ENCODE assay signal across 1 cellular context in the genomic region with DNA sequence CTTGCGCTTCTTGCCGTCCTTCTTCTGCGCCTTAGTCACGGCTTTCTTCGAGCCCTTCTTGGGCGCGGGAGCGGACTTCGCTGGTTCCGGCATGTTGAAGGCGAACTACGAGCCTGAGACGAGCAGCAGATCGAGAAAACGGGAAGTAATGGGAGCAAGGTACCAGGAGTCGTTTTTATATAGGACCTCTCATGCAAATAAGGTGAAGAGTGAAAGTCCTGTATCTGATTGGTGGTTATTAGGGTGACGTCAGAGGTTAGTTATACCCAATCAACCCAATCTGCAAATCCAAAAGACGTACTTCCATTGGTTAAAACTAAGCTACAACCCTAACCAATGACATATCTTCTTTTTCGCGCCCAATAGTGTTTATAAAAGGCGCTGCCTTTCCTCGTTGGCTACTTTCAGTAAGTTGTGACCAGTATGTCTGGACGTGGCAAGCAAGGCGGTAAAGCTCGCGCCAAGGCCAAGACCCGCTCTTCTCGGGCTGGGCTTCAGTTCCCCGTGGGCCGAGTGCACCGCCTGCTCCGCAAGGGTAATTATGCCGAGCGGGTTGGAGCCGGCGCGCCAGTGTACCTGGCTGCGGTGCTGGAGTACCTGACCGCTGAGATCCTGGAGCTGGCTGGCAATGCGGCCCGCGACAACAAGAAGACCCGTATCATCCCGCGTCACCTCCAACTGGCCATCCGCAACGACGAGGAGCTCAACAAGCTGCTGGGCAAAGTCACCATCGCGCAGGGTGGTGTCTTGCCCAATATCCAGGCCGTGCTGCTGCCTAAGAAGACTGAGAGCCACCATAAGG.
A peak's percentile ranks its signal among the peaks of the same experiment; 100 is the strongest.
TF ChIP-seq lines count a peak whose summit lies in the region.

No MANE protein-coding gene starts in this region.

TF ChIP-seq in K562, 482 proteins besides CTCF, POLR2A, EP300 and RAD21 (continued from another document and continues in another):
- TF ChIP-seq, protein P1, sequence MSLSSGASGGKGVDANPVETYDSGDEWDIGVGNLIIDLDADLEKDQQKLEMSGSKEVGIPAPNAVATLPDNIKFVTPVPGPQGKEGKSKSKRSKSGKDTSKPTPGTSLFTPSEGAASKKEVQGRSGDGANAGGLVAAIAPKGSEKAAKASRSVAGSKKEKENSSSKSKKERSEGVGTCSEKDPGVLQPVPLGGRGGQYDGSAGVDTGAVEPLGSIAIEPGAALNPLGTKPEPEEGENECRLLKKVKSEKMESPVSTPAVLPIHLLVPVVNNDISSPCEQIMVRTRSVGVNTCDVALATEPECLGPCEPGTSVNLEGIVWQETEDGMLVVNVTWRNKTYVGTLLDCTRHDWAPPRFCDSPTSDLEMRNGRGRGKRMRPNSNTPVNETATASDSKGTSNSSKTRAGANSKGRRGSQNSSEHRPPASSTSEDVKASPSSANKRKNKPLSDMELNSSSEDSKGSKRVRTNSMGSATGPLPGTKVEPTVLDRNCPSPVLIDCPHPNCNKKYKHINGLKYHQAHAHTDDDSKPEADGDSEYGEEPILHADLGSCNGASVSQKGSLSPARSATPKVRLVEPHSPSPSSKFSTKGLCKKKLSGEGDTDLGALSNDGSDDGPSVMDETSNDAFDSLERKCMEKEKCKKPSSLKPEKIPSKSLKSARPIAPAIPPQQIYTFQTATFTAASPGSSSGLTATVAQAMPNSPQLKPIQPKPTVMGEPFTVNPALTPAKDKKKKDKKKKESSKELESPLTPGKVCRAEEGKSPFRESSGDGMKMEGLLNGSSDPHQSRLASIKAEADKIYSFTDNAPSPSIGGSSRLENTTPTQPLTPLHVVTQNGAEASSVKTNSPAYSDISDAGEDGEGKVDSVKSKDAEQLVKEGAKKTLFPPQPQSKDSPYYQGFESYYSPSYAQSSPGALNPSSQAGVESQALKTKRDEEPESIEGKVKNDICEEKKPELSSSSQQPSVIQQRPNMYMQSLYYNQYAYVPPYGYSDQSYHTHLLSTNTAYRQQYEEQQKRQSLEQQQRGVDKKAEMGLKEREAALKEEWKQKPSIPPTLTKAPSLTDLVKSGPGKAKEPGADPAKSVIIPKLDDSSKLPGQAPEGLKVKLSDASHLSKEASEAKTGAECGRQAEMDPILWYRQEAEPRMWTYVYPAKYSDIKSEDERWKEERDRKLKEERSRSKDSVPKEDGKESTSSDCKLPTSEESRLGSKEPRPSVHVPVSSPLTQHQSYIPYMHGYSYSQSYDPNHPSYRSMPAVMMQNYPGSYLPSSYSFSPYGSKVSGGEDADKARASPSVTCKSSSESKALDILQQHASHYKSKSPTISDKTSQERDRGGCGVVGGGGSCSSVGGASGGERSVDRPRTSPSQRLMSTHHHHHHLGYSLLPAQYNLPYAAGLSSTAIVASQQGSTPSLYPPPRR (CRISPR knock-in tag; IDR thresholded peaks at IDR 0.05; ENCODE audit: borderline replicate concordance) = peak; percentile 97; the same call in 1 of the 2 replicates
- TF ChIP-seq SRF (CRISPR knock-in tag; IDR thresholded peaks at IDR 0.05) (peak; percentile 78 to 91; a peak in 3 of 4 replicates), NR2F6 (CRISPR knock-in tag; IDR thresholded peaks at IDR 0.05) (peak; percentile 83), CSDE1 (IDR thresholded peaks at IDR 0.05) (peak in 1 of 2 experiments; percentile 93; a peak in 2 of 4 replicates), ZNF764 (CRISPR knock-in tag; IDR thresholded peaks at IDR 0.05; ENCODE audit: low read depth) (0 out of 2 replicates have a peak, but pooled peaks have one; percentile 23), SMARCE1 (IDR thresholded peaks at IDR 0.05) (no peak), CHD4 (IDR thresholded peaks at IDR 0.05; ENCODE audit: insufficient read depth, insufficient replicate concordance, low read depth, low read length, poor library complexity, severe bottlenecking) (no peak), ZFX (CRISPR knock-in tag; IDR thresholded peaks at IDR 0.05) (peak; percentile 99), NRF1 (conservative IDR thresholded peaks at IDR 0.05 in 1 of 2, IDR thresholded peaks at IDR 0.05 in 1 of 2) (peak; percentile 86 to 89), NR3C1 (CRISPR knock-in tag; IDR thresholded peaks at IDR 0.05) (no peak), POLR2AphosphoS5 (IDR thresholded peaks at IDR 0.05; ENCODE audit: control insufficient read depth, insufficient read depth, low read depth, low read length) (peak; percentile 92), KAT7 (CRISPR knock-in tag; IDR thresholded peaks at IDR 0.05; ENCODE audit: borderline replicate concordance) (peak; percentile 59; the same call in 1 of the 2 replicates), MED1 (CRISPR knock-in tag; IDR thresholded peaks at IDR 0.05; ENCODE audit: borderline replicate concordance) (peak; percentile 99), KDM1A (IDR thresholded peaks at IDR 0.05) (no peak), MTA3 (IDR thresholded peaks at IDR 0.05; ENCODE audit: borderline replicate concordance) (peak; percentile 100), MTA2 (IDR thresholded peaks at IDR 0.05; ENCODE audit: low read depth) (no peak), PYGO2 (tag; IDR thresholded peaks at IDR 0.05) (no peak), CBX5 (IDR thresholded peaks at IDR 0.05; ENCODE audit: borderline replicate concordance, low read depth) (no peak), ZNF695 (CRISPR knock-in tag; IDR thresholded peaks at IDR 0.05) (0 out of 2 replicates have a peak, but pooled peaks have one; percentile 11), ZNF212 (CRISPR knock-in tag; IDR thresholded peaks at IDR 0.05) (no peak), ETS2 (tag; IDR thresholded peaks at IDR 0.05; ENCODE audit: borderline replicate concordance, poor library complexity, severe bottlenecking) (no peak), PRMT5 (CRISPR knock-in tag; IDR thresholded peaks at IDR 0.05) (0 out of 2 replicates have a peak, but pooled peaks have one; percentile 70), PHF21A (IDR thresholded peaks at IDR 0.05; ENCODE audit: borderline replicate concordance, low read depth) (no peak), LARP7 (IDR thresholded peaks at IDR 0.05) (peak; percentile 54; the same call in 1 of the 2 replicates), ZC3H11A (IDR thresholded peaks at IDR 0.05; ENCODE audit: low read depth, low read length) (peak; percentile 84; the same call in 1 of the 2 replicates), MYNN (IDR thresholded peaks at IDR 0.05) (peak; percentile 85), MYNN (CRISPR knock-in tag; IDR thresholded peaks at IDR 0.05) (no peak), NR2C1 (IDR thresholded peaks at IDR 0.05) (no peak), NR2C1 (tag; IDR thresholded peaks at IDR 0.05) (no peak), NCOA4 (IDR thresholded peaks at IDR 0.05; ENCODE audit: partially characterized antibody) (no peak), RHOXF2B (CRISPR knock-in tag; conservative IDR thresholded peaks at IDR 0.05) (peak; percentile 35; the same call in 1 of the 2 replicates), TSC22D4 (tag; IDR thresholded peaks at IDR 0.05) (no peak), XRCC4 (IDR thresholded peaks at IDR 0.05; ENCODE audit: extremely low read depth, insufficient read depth, insufficient read length) (no peak), SMAD2 (IDR thresholded peaks at IDR 0.05; ENCODE audit: low read depth, low read length) (no peak), ZKSCAN8 (CRISPR knock-in tag; IDR thresholded peaks at IDR 0.05) (no peak), SRSF1 (IDR thresholded peaks at IDR 0.05; ENCODE audit: low read depth, low read length) (peak; percentile 96)
- TF ChIP-seq, protein P2, sequence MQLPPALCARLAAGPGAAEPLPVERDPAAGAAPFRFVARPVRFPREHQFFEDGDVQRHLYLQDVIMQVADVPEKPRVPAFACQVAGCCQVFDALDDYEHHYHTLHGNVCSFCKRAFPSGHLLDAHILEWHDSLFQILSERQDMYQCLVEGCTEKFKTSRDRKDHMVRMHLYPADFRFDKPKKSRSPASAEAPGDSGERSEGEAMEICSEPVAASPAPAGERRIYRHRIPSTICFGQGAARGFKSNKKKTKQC (CRISPR knock-in tag; IDR thresholded peaks at IDR 0.05) = peak; percentile 98
- TF ChIP-seq, protein P3, sequence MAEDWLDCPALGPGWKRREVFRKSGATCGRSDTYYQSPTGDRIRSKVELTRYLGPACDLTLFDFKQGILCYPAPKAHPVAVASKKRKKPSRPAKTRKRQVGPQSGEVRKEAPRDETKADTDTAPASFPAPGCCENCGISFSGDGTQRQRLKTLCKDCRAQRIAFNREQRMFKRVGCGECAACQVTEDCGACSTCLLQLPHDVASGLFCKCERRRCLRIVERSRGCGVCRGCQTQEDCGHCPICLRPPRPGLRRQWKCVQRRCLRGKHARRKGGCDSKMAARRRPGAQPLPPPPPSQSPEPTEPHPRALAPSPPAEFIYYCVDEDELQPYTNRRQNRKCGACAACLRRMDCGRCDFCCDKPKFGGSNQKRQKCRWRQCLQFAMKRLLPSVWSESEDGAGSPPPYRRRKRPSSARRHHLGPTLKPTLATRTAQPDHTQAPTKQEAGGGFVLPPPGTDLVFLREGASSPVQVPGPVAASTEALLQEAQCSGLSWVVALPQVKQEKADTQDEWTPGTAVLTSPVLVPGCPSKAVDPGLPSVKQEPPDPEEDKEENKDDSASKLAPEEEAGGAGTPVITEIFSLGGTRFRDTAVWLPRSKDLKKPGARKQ (CRISPR knock-in tag; IDR thresholded peaks at IDR 0.05) = no peak
- TF ChIP-seq, protein P4, sequence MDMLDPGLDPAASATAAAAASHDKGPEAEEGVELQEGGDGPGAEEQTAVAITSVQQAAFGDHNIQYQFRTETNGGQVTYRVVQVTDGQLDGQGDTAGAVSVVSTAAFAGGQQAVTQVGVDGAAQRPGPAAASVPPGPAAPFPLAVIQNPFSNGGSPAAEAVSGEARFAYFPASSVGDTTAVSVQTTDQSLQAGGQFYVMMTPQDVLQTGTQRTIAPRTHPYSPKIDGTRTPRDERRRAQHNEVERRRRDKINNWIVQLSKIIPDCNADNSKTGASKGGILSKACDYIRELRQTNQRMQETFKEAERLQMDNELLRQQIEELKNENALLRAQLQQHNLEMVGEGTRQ (CRISPR knock-in tag; IDR thresholded peaks at IDR 0.05) = no peak
- TF ChIP-seq, protein P5, sequence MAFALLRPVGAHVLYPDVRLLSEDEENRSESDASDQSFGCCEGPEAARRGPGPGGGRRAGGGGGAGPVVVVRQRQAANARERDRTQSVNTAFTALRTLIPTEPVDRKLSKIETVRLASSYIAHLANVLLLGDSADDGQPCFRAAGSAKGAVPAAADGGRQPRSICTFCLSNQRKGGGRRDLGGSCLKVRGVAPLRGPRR (CRISPR knock-in tag; IDR thresholded peaks at IDR 0.05) = no peak
- TF ChIP-seq, protein P6, sequence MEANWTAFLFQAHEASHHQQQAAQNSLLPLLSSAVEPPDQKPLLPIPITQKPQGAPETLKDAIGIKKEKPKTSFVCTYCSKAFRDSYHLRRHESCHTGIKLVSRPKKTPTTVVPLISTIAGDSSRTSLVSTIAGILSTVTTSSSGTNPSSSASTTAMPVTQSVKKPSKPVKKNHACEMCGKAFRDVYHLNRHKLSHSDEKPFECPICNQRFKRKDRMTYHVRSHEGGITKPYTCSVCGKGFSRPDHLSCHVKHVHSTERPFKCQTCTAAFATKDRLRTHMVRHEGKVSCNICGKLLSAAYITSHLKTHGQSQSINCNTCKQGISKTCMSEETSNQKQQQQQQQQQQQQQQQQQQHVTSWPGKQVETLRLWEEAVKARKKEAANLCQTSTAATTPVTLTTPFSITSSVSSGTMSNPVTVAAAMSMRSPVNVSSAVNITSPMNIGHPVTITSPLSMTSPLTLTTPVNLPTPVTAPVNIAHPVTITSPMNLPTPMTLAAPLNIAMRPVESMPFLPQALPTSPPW (CRISPR knock-in tag; IDR thresholded peaks at IDR 0.05) = peak; percentile 6; the same call in 1 of the 2 replicates
- TF ChIP-seq, protein P7, sequence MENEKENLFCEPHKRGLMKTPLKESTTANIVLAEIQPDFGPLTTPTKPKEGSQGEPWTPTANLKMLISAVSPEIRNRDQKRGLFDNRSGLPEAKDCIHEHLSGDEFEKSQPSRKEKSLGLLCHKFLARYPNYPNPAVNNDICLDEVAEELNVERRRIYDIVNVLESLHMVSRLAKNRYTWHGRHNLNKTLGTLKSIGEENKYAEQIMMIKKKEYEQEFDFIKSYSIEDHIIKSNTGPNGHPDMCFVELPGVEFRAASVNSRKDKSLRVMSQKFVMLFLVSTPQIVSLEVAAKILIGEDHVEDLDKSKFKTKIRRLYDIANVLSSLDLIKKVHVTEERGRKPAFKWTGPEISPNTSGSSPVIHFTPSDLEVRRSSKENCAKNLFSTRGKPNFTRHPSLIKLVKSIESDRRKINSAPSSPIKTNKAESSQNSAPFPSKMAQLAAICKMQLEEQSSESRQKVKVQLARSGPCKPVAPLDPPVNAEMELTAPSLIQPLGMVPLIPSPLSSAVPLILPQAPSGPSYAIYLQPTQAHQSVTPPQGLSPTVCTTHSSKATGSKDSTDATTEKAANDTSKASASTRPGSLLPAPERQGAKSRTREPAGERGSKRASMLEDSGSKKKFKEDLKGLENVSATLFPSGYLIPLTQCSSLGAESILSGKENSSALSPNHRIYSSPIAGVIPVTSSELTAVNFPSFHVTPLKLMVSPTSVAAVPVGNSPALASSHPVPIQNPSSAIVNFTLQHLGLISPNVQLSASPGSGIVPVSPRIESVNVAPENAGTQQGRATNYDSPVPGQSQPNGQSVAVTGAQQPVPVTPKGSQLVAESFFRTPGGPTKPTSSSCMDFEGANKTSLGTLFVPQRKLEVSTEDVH (IDR thresholded peaks at IDR 0.05; ENCODE audit: low read depth, partially characterized antibody) = peak; percentile 90
- TF ChIP-seq, protein P8, sequence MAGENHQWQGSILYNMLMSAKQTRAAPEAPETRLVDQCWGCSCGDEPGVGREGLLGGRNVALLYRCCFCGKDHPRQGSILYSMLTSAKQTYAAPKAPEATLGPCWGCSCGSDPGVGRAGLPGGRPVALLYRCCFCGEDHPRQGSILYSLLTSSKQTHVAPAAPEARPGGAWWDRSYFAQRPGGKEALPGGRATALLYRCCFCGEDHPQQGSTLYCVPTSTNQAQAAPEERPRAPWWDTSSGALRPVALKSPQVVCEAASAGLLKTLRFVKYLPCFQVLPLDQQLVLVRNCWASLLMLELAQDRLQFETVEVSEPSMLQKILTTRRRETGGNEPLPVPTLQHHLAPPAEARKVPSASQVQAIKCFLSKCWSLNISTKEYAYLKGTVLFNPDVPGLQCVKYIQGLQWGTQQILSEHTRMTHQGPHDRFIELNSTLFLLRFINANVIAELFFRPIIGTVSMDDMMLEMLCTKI (IDR thresholded peaks at IDR 0.05; ENCODE audit: partially characterized antibody) = no peak
- TF ChIP-seq, protein P9, sequence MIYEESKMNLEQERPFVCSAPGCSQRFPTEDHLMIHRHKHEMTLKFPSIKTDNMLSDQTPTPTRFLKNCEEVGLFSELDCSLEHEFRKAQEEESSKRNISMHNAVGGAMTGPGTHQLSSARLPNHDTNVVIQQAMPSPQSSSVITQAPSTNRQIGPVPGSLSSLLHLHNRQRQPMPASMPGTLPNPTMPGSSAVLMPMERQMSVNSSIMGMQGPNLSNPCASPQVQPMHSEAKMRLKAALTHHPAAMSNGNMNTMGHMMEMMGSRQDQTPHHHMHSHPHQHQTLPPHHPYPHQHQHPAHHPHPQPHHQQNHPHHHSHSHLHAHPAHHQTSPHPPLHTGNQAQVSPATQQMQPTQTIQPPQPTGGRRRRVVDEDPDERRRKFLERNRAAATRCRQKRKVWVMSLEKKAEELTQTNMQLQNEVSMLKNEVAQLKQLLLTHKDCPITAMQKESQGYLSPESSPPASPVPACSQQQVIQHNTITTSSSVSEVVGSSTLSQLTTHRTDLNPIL (CRISPR knock-in tag; IDR thresholded peaks at IDR 0.05) = no peak; the same call in 1 of the 2 replicates
- TF ChIP-seq, protein P10, sequence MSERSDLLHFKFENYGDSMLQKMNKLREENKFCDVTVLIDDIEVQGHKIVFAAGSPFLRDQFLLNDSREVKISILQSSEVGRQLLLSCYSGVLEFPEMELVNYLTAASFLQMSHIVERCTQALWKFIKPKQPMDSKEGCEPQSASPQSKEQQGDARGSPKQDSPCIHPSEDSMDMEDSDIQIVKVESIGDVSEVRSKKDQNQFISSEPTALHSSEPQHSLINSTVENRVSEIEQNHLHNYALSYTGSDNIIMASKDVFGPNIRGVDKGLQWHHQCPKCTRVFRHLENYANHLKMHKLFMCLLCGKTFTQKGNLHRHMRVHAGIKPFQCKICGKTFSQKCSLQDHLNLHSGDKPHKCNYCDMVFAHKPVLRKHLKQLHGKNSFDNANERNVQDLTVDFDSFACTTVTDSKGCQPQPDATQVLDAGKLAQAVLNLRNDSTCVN (CRISPR knock-in tag; IDR thresholded peaks at IDR 0.05) = no peak; the same call in 1 of the 2 replicates
